19 cellular contexts compared by ENCODE assay signal in genomic region chr6:94269256-94269655, GRCh38.
"Had no signal": no experiment of that assay in that cellular context is flagged by ENCODE, and none has a peak within 500 bp of the region (broad histone marks: within the 10 kb centered on the region; RNA-seq: fewer than 3 reads in every experiment).

No MANE protein-coding gene starts in this region.

- H3K27me3 ChIP-seq: cardiac muscle cell, vagina had no signal

- H3K27ac ChIP-seq: cardiac muscle cell, prostate gland, skin epidermis, vagina had no signal

- H3K36me3 Mint-ChIP-seq: activated naive CD8-positive, alpha-beta T cell; naive thymus-derived CD8-positive, alpha-beta T cell had no signal

- H3K4me1 ChIP-seq: prostate gland, vagina had no signal

- H3K27ac Mint-ChIP-seq: activated naive CD8-positive, alpha-beta T cell; naive thymus-derived CD8-positive, alpha-beta T cell; stimulated activated naive CD8-positive, alpha-beta T cell treated with anti-CD3 and anti-CD28 coated beads, Interleukin-15, amount 100 ng/mL, for 72 hours; T-helper 1 cell treated with Interleukin-12 subunit alpha and Interleukin-12 subunit beta and Interleukin-4 antibody, amounts not matched to agents 30 μg/mL and 1 μg/mL, for 36 hours had no signal

- H3K36me3 ChIP-seq: cardiac muscle cell, prostate gland, vagina had no signal

- ATAC-seq: naive thymus-derived CD8-positive, alpha-beta T cell; right cardiac atrium; stimulated activated naive CD8-positive, alpha-beta T cell treated with anti-CD3 and anti-CD28 coated beads, Interleukin-15, amount 100 ng/mL, for 72 hours had no signal

- H3K4me1 Mint-ChIP-seq: naive thymus-derived CD8-positive, alpha-beta T cell; stimulated activated naive CD8-positive, alpha-beta T cell treated with anti-CD3 and anti-CD28 coated beads, Interleukin-15, amount 100 ng/mL, for 72 hours had no signal

- H3K4me3 Mint-ChIP-seq: activated naive CD8-positive, alpha-beta T cell; naive thymus-derived CD8-positive, alpha-beta T cell; stimulated activated naive CD8-positive, alpha-beta T cell treated with anti-CD3 and anti-CD28 coated beads, Interleukin-15, amount 100 ng/mL, for 72 hours; T-helper 1 cell treated with Interleukin-12 subunit alpha and Interleukin-12 subunit beta and Interleukin-4 antibody, amounts not matched to agents 30 μg/mL and 1 μg/mL, for 36 hours had no signal

- H3K9me3 ChIP-seq: prostate gland, vagina had no signal

- H3K27me3 Mint-ChIP-seq: activated naive CD8-positive, alpha-beta T cell; naive thymus-derived CD8-positive, alpha-beta T cell; stimulated activated naive CD8-positive, alpha-beta T cell treated with anti-CD3 and anti-CD28 coated beads, Interleukin-15, amount 100 ng/mL, for 72 hours had no signal

- DNase-seq: activated CD4-positive, CD25-positive, alpha-beta regulatory T cell treated with anti-CD3 and anti-CD28 coated beads, Interleukin-2, amount 50 U/mL, for 72 hours; activated CD8-positive, alpha-beta memory T cell treated with anti-CD3 and anti-CD28 coated beads for 24 hours; amniotic stem cell; dermis blood vessel endothelial cell; effector memory CD4-positive, alpha-beta T cell; foreskin fibroblast; glutamatergic neuron; kidney glomerular epithelial cell; naive thymus-derived CD8-positive, alpha-beta T cell; right cardiac atrium; stimulated activated CD4-positive, alpha-beta T cell treated with anti-CD3 and anti-CD28 coated beads, Interleukin-4, amount 100 ng/mL, for 1 hour; stimulated activated naive CD8-positive, alpha-beta T cell treated with anti-CD3 and anti-CD28 coated beads, Interleukin-15, amount 100 ng/mL, for 72 hours; trophoblast cell had no signal

- H3K4me3 ChIP-seq: cardiac muscle cell, prostate gland, skin epidermis, vagina had no signal
